Comparison of ENCODE assay signal across 13 cellular contexts in the genomic region with DNA sequence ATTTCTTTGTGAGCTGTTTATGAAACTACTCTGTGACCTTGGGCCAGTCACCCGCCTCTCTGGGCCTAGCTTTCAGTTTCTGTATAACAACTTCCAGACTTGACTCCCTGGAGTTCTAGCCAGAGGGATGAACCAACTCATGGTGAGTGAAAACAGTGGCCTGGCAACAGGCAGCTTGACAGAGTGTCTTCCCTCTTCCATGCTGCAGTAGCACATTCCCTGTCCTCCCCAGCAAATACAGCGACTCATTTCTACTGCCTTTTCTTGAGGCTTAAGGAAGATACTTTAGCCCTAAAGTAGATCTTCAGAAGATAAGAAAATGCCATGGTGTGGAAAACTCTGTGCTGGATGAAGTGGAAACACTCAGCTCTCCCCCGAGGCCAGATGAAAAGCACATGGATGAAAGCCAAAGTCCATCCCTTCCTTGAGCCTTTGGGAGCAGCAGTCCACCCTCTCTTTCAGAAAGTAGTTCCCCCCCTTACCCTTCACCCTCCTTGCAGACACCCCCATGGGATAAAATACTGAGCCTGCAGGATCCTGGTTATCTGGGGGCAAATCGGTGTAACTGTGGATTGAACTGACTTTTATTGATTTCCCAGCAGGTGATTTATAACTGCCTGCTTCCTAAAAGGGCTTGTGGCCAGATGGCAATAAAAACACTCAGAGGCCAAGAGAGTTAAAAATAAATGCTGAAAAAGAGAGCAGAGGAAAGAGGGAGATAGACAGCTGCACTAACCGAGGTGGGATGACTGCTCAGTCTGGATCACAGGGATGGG. TPM values are rescaled to one million over a fixed set of nuclear protein-coding genes. Genes with fewer than 3 reads are reported as not detected.
DNase-seq lines count a peak whose midpoint lies in the region; ATAC-seq, FAIRE-seq and TF ChIP-seq lines count a peak whose summit lies in the region.
"Had no signal": no experiment of that assay in that cellular context is flagged by ENCODE, and none has a peak within 500 bp of the region (broad histone marks: within the 10 kb centered on the region; RNA-seq: fewer than 3 reads in every experiment).

No MANE protein-coding gene starts in this region.

- FAIRE-seq in HepG2 (lab: Jason Lieb, UNC), result no peak
- no peak for FAIRE-seq in frontal cortex (lab: Jason Lieb, UNC)

- peaks cover 8% of the 10 kb centered on the region for H3K27me3 Mint-ChIP-seq in GM23338 (ENCODE audit: insufficient read depth, low read depth, poor library complexity)

- no peaks in the 10 kb centered on the region for H4K20me1 ChIP-seq in HepG2 (ENCODE audit: insufficient read depth, low read length)
- no peaks in the 10 kb centered on the region for H4K20me1 ChIP-seq in GM23338 (replicated peaks; ENCODE audit: insufficient read depth)

- TF ChIP-seq EP300 in HepG2 (IDR thresholded peaks at IDR 0.05; ENCODE audit: low read depth in 2 of 2, low read length in 2 of 2) (no peak), HepG2 (CRISPR knock-in tag; IDR thresholded peaks at IDR 0.05; ENCODE audit: borderline replicate concordance) (no peak)

- H3K9me3 ChIP-seq in A673 (ENCODE audit: low read depth, low read length, poor library complexity, severe bottlenecking) (no peaks in the 10 kb centered on the region), adrenal gland (replicated peaks in 1 of 3) (no peaks in the 10 kb centered on the region), HepG2 (ENCODE audit: low read length) (no peaks in the 10 kb centered on the region)

- H3K79me2 ChIP-seq in HepG2 (ENCODE audit: insufficient read depth, low read length) (no peaks in the 10 kb centered on the region), GM23338 (replicated peaks; ENCODE audit: insufficient read depth) (no peaks in the 10 kb centered on the region)

- H3K4me2 ChIP-seq in HepG2 (ENCODE audit: low read depth, low read length), result no peak overlapping the region
- H3K4me2 ChIP-seq in GM23338, result no peak overlapping the region

- no peaks in the 10 kb centered on the region for H3F3A ChIP-seq in GM23338 (replicated peaks; ENCODE audit: low read depth)

- peaks cover 18% of the 10 kb centered on the region for H3K4me1 ChIP-seq in A673 (ENCODE audit: insufficient read depth, low read length, poor library complexity, severe bottlenecking)
- peaks cover 14 to 32% of the 10 kb centered on the region in 2 donors for H3K4me1 ChIP-seq in adrenal gland (replicated peaks in 1 of 2)
- H3K4me1 ChIP-seq in HepG2 (ENCODE audit: insufficient read depth, low read length), result peaks cover 20% of the 10 kb centered on the region
- H3K4me1 ChIP-seq in GM23338 (ENCODE audit: insufficient read depth), result no peaks in the 10 kb centered on the region

- peak; percentile 51 for DNase-seq in A673 (ENCODE audit: low spot score)
- peak; percentile 59 for DNase-seq in NCI-H1105 treated with DMSO at 0.1 percent for 48 hours (lab: John Stamatoyannopoulos, UW)
- peak; percentile 62 to 90 (median 79) for DNase-seq in adrenal gland
- DNase-seq in HepG2 (ENCODE audit: low spot score), result no peak
- DNase-seq in activated naive CD4-positive, alpha-beta T cell treated with anti-CD3 and anti-CD28 coated beads, Interleukin-2, amount 50 U/mL, for 16 hours, result no peak
- no peak for DNase-seq in GM23338 (ENCODE audit: low spot score)
- DNase-seq in H7, result no peak
- no peak for DNase-seq in frontal cortex (ENCODE audit: low spot score in 2 of 2)
- DNase-seq: activated naive CD8-positive, alpha-beta T cell treated with anti-CD3 and anti-CD28 coated beads, Interleukin-2, amount 10 ng/mL, durations not matched to agents 7 days and 5 days had no signal

- H2AFZ ChIP-seq in HepG2 (ENCODE audit: low read length) (no peak overlapping the region), GM23338 (no peak overlapping the region)

- intact Hi-C loops in A673 (cut with micrococcal nuclease; ENCODE audit: unreplicated experiment) (loop anchor here (5.0 kb wide), 1 partner anchor 58 kb away; no protein-coding TSS in a partner anchor), adrenal gland (cut with DNase I) (loop anchor here in 1 of 2 donors (10.0 kb wide), 1 partner anchor 55 kb away; no protein-coding TSS in a partner anchor), HepG2 (cut with micrococcal nuclease; ENCODE audit: unreplicated experiment) (no loop called here)

- H3K27ac Mint-ChIP-seq in GM23338, result no peak overlapping the region; the same call in 1 of the 2 replicates
- H3K27ac Mint-ChIP-seq: activated naive CD8-positive, alpha-beta T cell treated with anti-CD3 and anti-CD28 coated beads, Interleukin-2, amount 10 ng/mL, durations not matched to agents 7 days and 5 days; memory B cell; stimulated activated memory B cell treated with anti-CD40 and anti-IgM and Interleukin-4, amounts not matched to agents 10 μg/mL and 1 μg/mL and 100 μg/mL, for 72 hours had no signal

- in situ Hi-C loops in HepG2 (cut with HindIII; ENCODE audit: extremely low pct_ligation_motif_present, low pct_unique_long_range_greater_than_20kb), result no loop called here

- H3K36me3 Mint-ChIP-seq in GM23338 (ENCODE audit: low read depth), result no peaks in the 10 kb centered on the region
- H3K36me3 Mint-ChIP-seq: activated naive CD8-positive, alpha-beta T cell treated with anti-CD3 and anti-CD28 coated beads, Interleukin-2, amount 10 ng/mL, durations not matched to agents 7 days and 5 days; memory B cell; stimulated activated memory B cell treated with anti-CD40 and anti-IgM and Interleukin-4, amounts not matched to agents 10 μg/mL and 1 μg/mL and 100 μg/mL, for 72 hours had no signal

- BruUV-seq in A673 (replicated peaks; lab: Mats Ljungman, UMichigan) (no TSS peak), HepG2 (replicated peaks; lab: Mats Ljungman, UMichigan) (no TSS peak)

- no peak overlapping the region for H3K4me3 ChIP-seq in A673 (ENCODE audit: low read depth, low read length, poor library complexity, severe bottlenecking)
- H3K4me3 ChIP-seq in adrenal gland, result no peak overlapping the region
- H3K4me3 ChIP-seq in HepG2 (replicated peaks in 1 of 3; ENCODE audit: insufficient read depth in 1 of 3, low read depth in 2 of 3, low read length in 3 of 3), result no peak overlapping the region
- H3K4me3 ChIP-seq in GM23338, result no peak overlapping the region
- no peak overlapping the region for H3K4me3 ChIP-seq in H7 (ENCODE audit: insufficient read depth, low read depth, low read length)

- ATAC-seq in HepG2 (no peak), GM23338 (no peak)
- ATAC-seq: stimulated activated memory B cell treated with anti-CD40 and anti-IgM and Interleukin-4, amounts not matched to agents 10 μg/mL and 1 μg/mL and 100 μg/mL, for 72 hours had no signal

- H3K9me3 Mint-ChIP-seq in GM23338, result no peaks in the 10 kb centered on the region
- H3K9me3 Mint-ChIP-seq: activated naive CD8-positive, alpha-beta T cell treated with anti-CD3 and anti-CD28 coated beads, Interleukin-2, amount 10 ng/mL, durations not matched to agents 7 days and 5 days; memory B cell; stimulated activated memory B cell treated with anti-CD40 and anti-IgM and Interleukin-4, amounts not matched to agents 10 μg/mL and 1 μg/mL and 100 μg/mL, for 72 hours had no signal

- peaks cover under 1% of the 10 kb centered on the region; the same call in 1 of the 3 replicates for H3K4me1 Mint-ChIP-seq in GM23338
- H3K4me1 Mint-ChIP-seq: activated naive CD8-positive, alpha-beta T cell treated with anti-CD3 and anti-CD28 coated beads, Interleukin-2, amount 10 ng/mL, durations not matched to agents 7 days and 5 days had no signal

- POLR2A ChIA-PET in A673 (lab: Charles Lee; ENCODE audit: low non-redundant PET) (no interaction called here), HepG2 (lab: Yijun Ruan, JAX) (no interaction called here)

- 7 to 24% (median 15%) methylated on average over 5 of the region's 5 CpGs for WGBS in adrenal gland, 4 donors
- 25% methylated on average over 5 of the region's 5 CpGs for WGBS in HepG2 (ENCODE audit: low lambda C conversion rate)

- TF ChIP-seq POLR2A in adrenal gland (IDR thresholded peaks at IDR 0.05) (no peak), HepG2 (IDR thresholded peaks at IDR 0.05; ENCODE audit: insufficient read depth in 1 of 2, low read depth in 2 of 2, low read length in 2 of 2) (no peak)

- H3K27me3 ChIP-seq in A673 (replicated peaks; ENCODE audit: insufficient read depth, low read depth, low read length, poor library complexity), result no peaks in the 10 kb centered on the region
- no peaks in the 10 kb centered on the region for H3K27me3 ChIP-seq in adrenal gland
- H3K27me3 ChIP-seq in HepG2 (ENCODE audit: control insufficient read depth in 1 of 2, insufficient read depth in 2 of 2, low read length in 2 of 2), result peaks cover 0 to 9% of the 10 kb centered on the region in 2 experiments; a peak in 2 of 5 replicates
- H3K27me3 ChIP-seq in GM23338 (ENCODE audit: insufficient read depth), result no peaks in the 10 kb centered on the region
- H3K27me3 ChIP-seq in H7 (ENCODE audit: control insufficient read depth, insufficient read depth, low read length), result no peaks in the 10 kb centered on the region

- H3K9me2 ChIP-seq in GM23338 (ENCODE audit: insufficient read depth), result no peaks in the 10 kb centered on the region; the same call in 1 of the 2 replicates

- H3K36me3 ChIP-seq in A673 (ENCODE audit: insufficient read depth, low read length, poor library complexity, severe bottlenecking) (no peaks in the 10 kb centered on the region), adrenal gland (replicated peaks in 1 of 2) (no peaks in the 10 kb centered on the region), HepG2 (replicated peaks in 1 of 2; ENCODE audit: control insufficient read depth in 1 of 2, insufficient read depth in 2 of 2, low read length in 2 of 2) (no peaks in the 10 kb centered on the region), GM23338 (ENCODE audit: insufficient read depth) (no peaks in the 10 kb centered on the region), H7 (replicated peaks; ENCODE audit: control insufficient read depth, insufficient read depth, low read length) (no peaks in the 10 kb centered on the region)

- no peak overlapping the region for H3K9ac ChIP-seq in HepG2 (ENCODE audit: insufficient read depth, low read depth, low read length)

- no peak for TF ChIP-seq RAD21 in HepG2 (CRISPR knock-in tag; IDR thresholded peaks at IDR 0.05)

- CTCF ChIA-PET in A673 (lab: Charles Lee), result no interaction called here
- CTCF ChIA-PET in HepG2 (lab: Yijun Ruan, JAX; ENCODE audit: low intra/inter-chr PET ratio, low total read pairs), result no interaction called here

- peak overlapping the region; percentile 19 for H3K27ac ChIP-seq in A673 (ENCODE audit: low read depth, low read length, poor library complexity, severe bottlenecking)
- H3K27ac ChIP-seq in adrenal gland, result peak overlapping the region; percentile 67 to 81 (median 76)
- H3K27ac ChIP-seq in HepG2 (ENCODE audit: extremely low read length, insufficient read depth, low read length), result no peak overlapping the region
- H3K27ac ChIP-seq in GM23338 (ENCODE audit: low read depth), result no peak overlapping the region
- H3K27ac ChIP-seq: C4-2B, RWPE1 had no signal

- TF ChIP-seq CTCF in A673 (conservative IDR thresholded peaks at IDR 0.05; ENCODE audit: low read depth, low read length) (no peak), adrenal gland (IDR thresholded peaks at IDR 0.05) (peak in 1 of 6 experiments; percentile 2), HepG2 (CRISPR knock-in tag; IDR thresholded peaks at IDR 0.05) (no peak), GM23338 (conservative IDR thresholded peaks at IDR 0.05; ENCODE audit: low read depth in 2 of 2) (no peak)

- no peak overlapping the region for H3K4me3 Mint-ChIP-seq in GM23338
- H3K4me3 Mint-ChIP-seq: activated naive CD8-positive, alpha-beta T cell treated with anti-CD3 and anti-CD28 coated beads, Interleukin-2, amount 10 ng/mL, durations not matched to agents 7 days and 5 days; memory B cell; stimulated activated memory B cell treated with anti-CD40 and anti-IgM and Interleukin-4, amounts not matched to agents 10 μg/mL and 1 μg/mL and 100 μg/mL, for 72 hours had no signal

RNA-seq across cellular contexts. Expression of a gene that starts 24.1 kb away (rescaled TPM):
- 0.26 and 0.81 TPM in 2 replicates for total RNA-seq in A673 (2021)
- 10 to 100 TPM in 6 of 8 donors, 1 to 10 TPM in 2; 8.1 to 33.9 (median 16.9) TPM for total RNA-seq in adrenal gland
- polyA plus RNA-seq in adrenal gland, result 10 to 100 TPM in 1 of 3 donors, 1 to 10 TPM in 2; 5.6 to 21.5 (median 7.1) TPM
- total RNA-seq in HepG2 (2016; rRNA removed; fragmentation: Illumina TruSeq; extraction: Trizol), result 0.13 TPM in 2 replicates
- total RNA-seq in HepG2 (2016; cell fraction: cytosol; rRNA removed; fragmentation: Illumina TruSeq; extraction: Trizol; ENCODE audit: low read depth), result 0.18 TPM in 1 of 2 replicates, not detected in the other
- total RNA-seq in HepG2 (2016; cell fraction: insoluble cytoplasmic fraction; rRNA removed; fragmentation: Illumina TruSeq; extraction: Trizol), result 0.13 and 0.16 TPM in 2 replicates
- total RNA-seq in HepG2 (2016; cell fraction: membrane; rRNA removed; fragmentation: Illumina TruSeq; extraction: Trizol), result 0.07 and 0.31 TPM in 2 replicates
- total RNA-seq in HepG2 (2016; cell fraction: nucleus; rRNA removed; fragmentation: Illumina TruSeq; extraction: Trizol), result 0.09 TPM in 1 of 2 replicates, not detected in the other
- 0.20 and 0.29 TPM in 2 replicates for polyA plus RNA-seq in HepG2 (2011; rRNA removed)
- 0.13 and 0.19 TPM in 2 replicates for polyA plus RNA-seq in HepG2 (2011; cell fraction: cytosol; rRNA removed)
- 0.19 and 0.29 TPM in 2 replicates for polyA plus RNA-seq in HepG2 (2011; cell fraction: nucleus; rRNA removed)
- polyA plus RNA-seq in HepG2 (2012), result 0.05 and 0.15 TPM in 2 replicates
- polyA plus RNA-seq in HepG2 (2016; cell fraction: cytosol; fragmentation: Illumina TruSeq; extraction: Trizol; ENCODE audit: low read depth), result 0.01 TPM in 1 of 2 replicates, not detected in the other
- polyA plus RNA-seq in HepG2 (2016; cell fraction: insoluble cytoplasmic fraction; fragmentation: Illumina TruSeq; extraction: Trizol; ENCODE audit: low read depth), result 0.10 and 0.15 TPM in 2 replicates
- 0.05 TPM in 1 of 2 replicates, not detected in the other for polyA plus RNA-seq in HepG2 (2016; cell fraction: membrane; fragmentation: Illumina TruSeq; extraction: Trizol; ENCODE audit: low read depth)
- 0.17 and 0.19 TPM in 2 replicates for polyA plus RNA-seq in HepG2 (2016; cell fraction: nucleus; fragmentation: Illumina TruSeq; extraction: Trizol; ENCODE audit: insufficient read depth, low read depth)
- polyA minus RNA-seq in HepG2 (2011; rRNA and poly(A)+ RNA removed; ENCODE audit: low replicate concordance), result 0.36 TPM in 1 of 2 replicates, not detected in the other
- 0.09 and 0.20 TPM in 2 replicates for polyA minus RNA-seq in HepG2 (2011; cell fraction: cytosol; rRNA and poly(A)+ RNA removed)
- 0.25 and 0.26 TPM in 2 replicates for polyA minus RNA-seq in HepG2 (2011; cell fraction: nucleus; rRNA and poly(A)+ RNA removed)
- total RNA-seq in GM23338 (2014; rRNA removed; shearing (Covaris generic)), result 2.5 and 2.7 TPM in 2 replicates
- 1.5 and 2.7 TPM in 2 replicates for polyA plus RNA-seq in GM23338 (2016; fragmentation: Nextera tagmentation; extraction: Ambion mirVana)
- 3.0 and 4.5 TPM in 2 replicates for total RNA-seq in H7 (2014; rRNA removed; shearing (Covaris generic))
- total RNA-seq in frontal cortex, result 1.6 TPM
- total RNA-seq: activated naive CD8-positive, alpha-beta T cell treated with anti-CD3 and anti-CD28 coated beads, Interleukin-2, amount 10 ng/mL, durations not matched to agents 7 days and 5 days had no signal

Comparison
In these comparisons a context has a peak if more than half of its experiments do, and no peak if none do; other contexts are left out.
1. DNase-seq: peak in A673 (single experiment), NCI-H1105 treated with DMSO at 0.1 percent for 48 hours (single experiment) and adrenal gland (7 of 7); none in HepG2 (single experiment), activated naive CD4-positive, alpha-beta T cell treated with anti-CD3 and anti-CD28 coated beads, Interleukin-2, amount 50 U/mL, for 16 hours (single experiment), GM23338 (single experiment), H7 (single experiment) and frontal cortex (0 of 2).
2. H3K27ac ChIP-seq: peak in A673 (single experiment) and adrenal gland (5 of 5); none in HepG2 (single experiment) and GM23338 (single experiment).